In the genomic region with DNA sequence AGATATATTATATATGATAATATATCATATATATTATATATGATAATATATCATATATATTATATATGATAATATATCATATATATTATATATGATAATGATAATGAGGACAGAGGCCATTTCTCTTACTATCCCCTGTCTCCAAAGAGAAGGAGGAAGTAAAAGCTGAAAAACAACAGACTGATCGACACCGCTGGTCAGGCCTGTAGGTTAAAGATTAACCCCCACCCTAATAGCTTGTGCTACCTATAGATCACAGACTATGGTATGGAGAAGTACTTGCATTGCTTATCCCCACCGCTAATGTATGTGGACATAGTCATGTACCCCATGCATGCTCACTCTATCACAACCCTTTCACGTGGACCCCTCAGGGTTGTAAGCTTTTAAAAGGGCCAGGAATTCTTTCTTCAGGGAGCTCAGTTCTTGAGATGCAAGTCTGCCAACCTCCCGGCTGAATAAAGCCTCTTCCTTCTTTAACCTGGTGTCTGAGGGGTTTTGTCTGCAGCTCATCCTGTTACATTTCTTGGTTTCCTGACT, we compare ENCODE assay signal across 22 cellular contexts.
"Had no signal": no experiment of that assay in that cellular context is flagged by ENCODE, and none has a peak within 500 bp of the region (broad histone marks: within the 10 kb centered on the region; RNA-seq: fewer than 3 reads in every experiment).

No MANE protein-coding gene starts in this region.

- H3K36me3 ChIP-seq: esophagus squamous epithelium, gastroesophageal sphincter, lower lobe of right lung, neural progenitor cell, spleen, thyroid gland had no signal

- H3K27ac ChIP-seq: coronary artery, esophagus squamous epithelium, gastroesophageal sphincter, lower lobe of right lung, neural progenitor cell, spleen, thyroid gland had no signal

- H3K9me3 ChIP-seq: gastroesophageal sphincter, lower lobe of right lung, thyroid gland had no signal

- DNase-seq: activated B cell treated with CpG ODN at 0.5 μM for 24 hours; activated CD4-positive, alpha-beta memory T cell treated with anti-CD3 and anti-CD28 coated beads for 36 hours; activated CD4-positive, alpha-beta T cell treated with anti-CD3 and anti-CD28 coated beads for 4 hours; activated effector memory CD4-positive, alpha-beta T cell treated with anti-CD3 and anti-CD28 coated beads, Interleukin-2, amount 50 U/mL, for 16 hours; activated naive CD4-positive, alpha-beta T cell treated with anti-CD3 and anti-CD28 coated beads, Interleukin-2, amount 10 ng/mL, durations not matched to agents 7 days and 5 days; amygdala; esophagus squamous epithelium; head of caudate nucleus; hypothalamus; left cardiac atrium; lower lobe of right lung; naive thymus-derived CD8-positive, alpha-beta T cell; retina; spleen; stimulated activated CD4-positive, alpha-beta T cell treated with anti-CD3 and anti-CD28 coated beads, Interleukin-4, amount 100 ng/mL, for 1 hour; stimulated activated naive CD4-positive, alpha-beta T cell treated with Interleukin-2 at 50 U/mL for 16 hours; substantia nigra; T-helper 1 cell; thyroid gland had no signal

- H3K4me1 ChIP-seq: esophagus squamous epithelium, gastroesophageal sphincter, lower lobe of right lung, neural progenitor cell, spleen, thyroid gland had no signal

- ATAC-seq: gastroesophageal sphincter; left cardiac atrium; lower lobe of right lung; naive thymus-derived CD8-positive, alpha-beta T cell had no signal

- H3K27me3 ChIP-seq: esophagus squamous epithelium, gastroesophageal sphincter, neural progenitor cell, spleen, thyroid gland had no signal

- H3K4me3 ChIP-seq: coronary artery, esophagus squamous epithelium, gastroesophageal sphincter, lower lobe of right lung, neural progenitor cell, spleen, thyroid gland had no signal
